ENCODE assay signal across 10 cellular contexts in the genomic region with DNA sequence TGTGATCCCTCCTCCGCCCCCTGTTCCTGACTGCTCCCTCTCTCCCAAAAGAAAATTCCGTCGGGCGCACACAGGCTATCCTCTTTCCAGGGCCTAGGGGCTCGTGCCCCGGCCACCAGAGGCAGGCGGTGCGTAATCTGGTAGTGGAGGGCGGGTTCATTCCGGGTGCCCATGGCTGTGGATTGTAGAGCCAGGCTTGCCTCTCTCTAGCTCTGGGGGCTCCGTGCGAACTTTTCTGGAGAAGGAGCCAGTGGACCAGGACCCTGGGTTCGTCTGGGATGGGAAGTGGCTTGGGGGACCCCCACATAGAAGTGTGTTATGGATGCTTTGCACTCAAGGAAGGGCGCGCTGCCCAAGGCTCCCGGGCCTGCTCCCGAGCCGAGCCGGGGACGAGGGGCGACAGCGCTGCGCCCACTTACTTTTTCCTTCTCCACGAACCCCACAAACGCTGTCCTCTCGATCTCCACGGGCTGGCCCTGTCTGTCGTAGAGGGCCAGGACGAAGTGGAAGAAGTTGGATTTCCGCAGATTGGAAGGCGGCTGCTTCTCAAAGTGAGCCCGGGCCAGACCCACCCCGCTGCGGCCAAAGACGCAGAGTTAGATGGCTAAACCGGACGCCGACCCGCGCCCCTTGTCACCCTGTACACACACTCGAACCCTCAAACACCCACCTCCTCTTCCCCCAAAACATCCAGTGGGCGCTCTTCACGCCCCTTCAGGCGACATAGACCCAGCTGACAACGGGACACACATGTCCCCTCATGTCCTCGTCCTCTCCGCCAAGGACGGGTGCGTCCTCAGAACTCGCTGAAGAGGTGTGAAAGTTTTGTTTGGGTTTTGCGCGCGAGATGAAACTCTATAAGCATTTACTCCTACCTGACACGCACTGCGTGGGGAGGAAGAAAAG.
A peak's percentile ranks its signal among the peaks of the same experiment; 100 is the strongest.
DNase-seq lines count a peak whose midpoint lies in the region; ATAC-seq and FAIRE-seq lines count a peak whose summit lies in the region.
"Had no signal": no experiment of that assay in that cellular context is flagged by ENCODE, and none has a peak within 500 bp of the region (broad histone marks: within the 10 kb centered on the region; RNA-seq: fewer than 3 reads in every experiment).

No MANE protein-coding gene starts in this region.

- no peak for DNase-seq in GM18507 (ENCODE audit: extremely low spot score, insufficient read length, low read depth)
- DNase-seq in activated naive CD8-positive, alpha-beta T cell treated with anti-CD3 and anti-CD28 coated beads, Interleukin-2, amount 50 U/mL, for 24 hours: no peak
- DNase-seq in DMS153 treated with DMSO at 0.1 percent for 48 hours (lab: John Stamatoyannopoulos, UW; ENCODE audit: unreplicated experiment): no peak
- DNase-seq in glomerular visceral epithelial cell (ENCODE audit: extremely low spot score): no peak
- no peak for DNase-seq in NCI-H226
- DNase-seq: amygdala, natural killer cell, trophoblast cell had no signal

- peak; percentile 72 for FAIRE-seq in GM18507 (lab: Jason Lieb, UNC)

- no peaks in the 10 kb centered on the region for H3K9me3 ChIP-seq in subcutaneous abdominal adipose tissue (ENCODE audit: control insufficient read depth in 5 of 5, low read length in 5 of 5)

- H3K27me3 Mint-ChIP-seq in activated naive CD8-positive, alpha-beta T cell treated with anti-CD3 and anti-CD28 coated beads, Interleukin-2, amount 50 U/mL, for 24 hours: peaks cover 55% of the 10 kb centered on the region

- H3K4me1 ChIP-seq in subcutaneous abdominal adipose tissue (ENCODE audit: control insufficient read depth in 5 of 5, insufficient read depth in 5 of 5, low read length in 5 of 5): peaks cover 6 to 67% (median 64%) of the 10 kb centered on the region in 5 donors

- H3K36me3 ChIP-seq in subcutaneous abdominal adipose tissue (ENCODE audit: control insufficient read depth in 5 of 5, insufficient read depth in 5 of 5, low read length in 5 of 5): peaks cover 0 to 13% (median 6%) of the 10 kb centered on the region in 5 donors

- H3K27ac ChIP-seq in layer of hippocampus (ENCODE audit: low read depth, low read length) (peak overlapping the region; percentile 52), subcutaneous abdominal adipose tissue (ENCODE audit: low read depth, low read length) (peak overlapping the region; percentile 100)

- H3K9me3 Mint-ChIP-seq in activated naive CD8-positive, alpha-beta T cell treated with anti-CD3 and anti-CD28 coated beads, Interleukin-2, amount 50 U/mL, for 24 hours: no peaks in the 10 kb centered on the region
- H3K9me3 Mint-ChIP-seq: natural killer cell had no signal

- H3K27me3 ChIP-seq in layer of hippocampus (ENCODE audit: control insufficient read depth, insufficient read depth, low read length) (peaks cover 28% of the 10 kb centered on the region), subcutaneous abdominal adipose tissue (ENCODE audit: control insufficient read depth in 5 of 5, insufficient read depth in 4 of 5, low read length in 5 of 5) (no peaks in the 10 kb centered on the region)

- peak overlapping the region; percentile 85 for H3K4me3 Mint-ChIP-seq in activated naive CD8-positive, alpha-beta T cell treated with anti-CD3 and anti-CD28 coated beads, Interleukin-2, amount 50 U/mL, for 24 hours

- no peaks in the 10 kb centered on the region for H3K36me3 Mint-ChIP-seq in activated naive CD8-positive, alpha-beta T cell treated with anti-CD3 and anti-CD28 coated beads, Interleukin-2, amount 50 U/mL, for 24 hours (ENCODE audit: low read depth)
- H3K36me3 Mint-ChIP-seq: natural killer cell had no signal

- no peak for ATAC-seq in activated naive CD8-positive, alpha-beta T cell treated with anti-CD3 and anti-CD28 coated beads, Interleukin-2, amount 50 U/mL, for 24 hours
- ATAC-seq: natural killer cell had no signal

- peak overlapping the region; percentile 79 to 100 (median 98) for H3K9ac ChIP-seq in subcutaneous abdominal adipose tissue (ENCODE audit: low read length in 5 of 5)

- no peak overlapping the region for H3K27ac Mint-ChIP-seq in activated naive CD8-positive, alpha-beta T cell treated with anti-CD3 and anti-CD28 coated beads, Interleukin-2, amount 50 U/mL, for 24 hours
- H3K27ac Mint-ChIP-seq: natural killer cell had no signal

- peaks cover 44% of the 10 kb centered on the region for H3K4me1 Mint-ChIP-seq in activated naive CD8-positive, alpha-beta T cell treated with anti-CD3 and anti-CD28 coated beads, Interleukin-2, amount 50 U/mL, for 24 hours

- H3K4me3 ChIP-seq in subcutaneous abdominal adipose tissue (ENCODE audit: low read depth in 1 of 5, low read length in 5 of 5): peak overlapping the region; percentile 86 to 99 (median 95)
